Comparison of ENCODE assay signal across 8 cellular contexts in genomic region chr4:153792007-153792892, GRCh38. TPM values are rescaled to one million over a fixed set of nuclear protein-coding genes. Genes with fewer than 3 reads are reported as not detected.
DNase-seq lines count a peak whose midpoint lies in the region; ATAC-seq, FAIRE-seq and TF ChIP-seq lines count a peak whose summit lies in the region.

No MANE protein-coding gene starts in this region.

- peak; percentile 60 for ATAC-seq in omental fat pad (ENCODE audit: low FRiP score)
- ATAC-seq in HG03196 (IDR thresholded peaks at IDR 0.05; ENCODE audit: unreplicated experiment) = no peak
- no peak for ATAC-seq in HG03108 (IDR thresholded peaks at IDR 0.05; ENCODE audit: unreplicated experiment)

- TF ChIP-seq POLR2A in GM12892 (IDR thresholded peaks at IDR 0.05; ENCODE audit: low read depth, low read length) = no peak

- no peak for TF ChIP-seq CTCF in omental fat pad (IDR thresholded peaks at IDR 0.05)

- DNase-seq in NCI-H2227 (lab: John Stamatoyannopoulos, UW; ENCODE audit: unreplicated experiment) (peak; percentile 5), NCI-H2227 treated with DMSO at 0.1 percent for 48 hours (lab: John Stamatoyannopoulos, UW) (no peak), glomerular visceral epithelial cell (ENCODE audit: extremely low spot score) (peak; percentile 65), omental fat pad (ENCODE audit: low spot score) (peak; percentile 62), GM12892 (ENCODE audit: insufficient read length) (no peak)
- DNase-seq in activated T-cell treated with anti-CD3 and anti-CD28 coated beads, Interleukin-2, amount 50 U/mL, for 48 hours = peak; percentile 70 to 75

- FAIRE-seq in GM12892 (lab: Jason Lieb, UNC) = no peak

RNA-seq across cellular contexts. Expression of gene SFRP2, which starts 3.4 kb away (rescaled TPM):
- total RNA-seq in omental fat pad = 10 to 100 TPM in 3 of 4 donors, 1 to 10 TPM in 1; 9.4 to 34.7 (median 22.8) TPM
- polyA plus RNA-seq in GM12892 (2012; ENCODE audit: missing spikeins) = not detected

RNA-seq across cellular contexts. Expression of gene RNF175, which starts 32.4 kb away (rescaled TPM):
- total RNA-seq in omental fat pad = 1 to 10 TPM in 1 of 4 donors, under 1 TPM in 1, not detected in 2; 0.28 to 1.4 TPM
- not detected for polyA plus RNA-seq in GM12892 (2012; ENCODE audit: missing spikeins)

Comparison
In these comparisons a context has a peak if more than half of its experiments do, and no peak if none do; other contexts are left out.
1. DNase-seq: peak in NCI-H2227 (single experiment), activated T-cell treated with anti-CD3 and anti-CD28 coated beads, Interleukin-2, amount 50 U/mL, for 48 hours (2 of 2), glomerular visceral epithelial cell (single experiment) and omental fat pad (single experiment); none in NCI-H2227 treated with DMSO at 0.1 percent for 48 hours (single experiment) and GM12892 (single experiment).